25 cellular contexts compared by ENCODE assay signal in genomic region chr4:10034136-10034535, GRCh38. TPM values are rescaled to one million over a fixed set of nuclear protein-coding genes. Genes with fewer than 3 reads are reported as not detected.
DNase-seq lines count a peak whose midpoint lies in the region; ATAC-seq and TF ChIP-seq lines count a peak whose summit lies in the region.
"Had no signal": no experiment of that assay in that cellular context is flagged by ENCODE, and none has a peak within 500 bp of the region (broad histone marks: within the 10 kb centered on the region; RNA-seq: fewer than 3 reads in every experiment).

No MANE protein-coding gene starts in this region.

- no peak for TF ChIP-seq EP300 in stomach (IDR thresholded peaks at IDR 0.05)

- CTCF ChIA-PET in IMR-90 (lab: Yijun Ruan, JAX): no interaction called here

- WGBS in IMR-90 (ENCODE audit: extremely low coverage in 2 of 2, insufficient read length in 1 of 2), 2 experiments: no CpG with 5 or more reads among the region's 10 CpGs
- 79 to 84% (median 83%) methylated on average over 10 of the region's 10 CpGs for WGBS in stomach, 5 donors

- H4K8ac ChIP-seq in IMR-90 (ENCODE audit: low read depth in 2 of 2, low read length in 2 of 2): no peak overlapping the region

- POLR2A ChIA-PET in IMR-90 (lab: Charles Lee; ENCODE audit: unreplicated experiment): no interaction called here

- intact Hi-C loops in IMR-90 (cut with micrococcal nuclease): no loop called here
- intact Hi-C loops in stomach (cut with DNase I; ENCODE audit: low total_unique reads): no loop called here

- H2AFZ ChIP-seq in IMR-90 (replicated peaks; ENCODE audit: low read length, poor library complexity): peak overlapping the region; percentile 34

- H4K91ac ChIP-seq in IMR-90 (ENCODE audit: insufficient read depth, low read depth, low read length): no peak overlapping the region

- H4K20me1 ChIP-seq in IMR-90 (ENCODE audit: insufficient read depth, low read length): no peaks in the 10 kb centered on the region

- peak overlapping the region; percentile 27 for H3K4ac ChIP-seq in IMR-90 (ENCODE audit: low read depth, low read length)

- H3K27ac ChIP-seq in IMR-90 (ENCODE audit: insufficient read depth, low read length) (peak overlapping the region; percentile 85; the same call in 1 of the 2 replicates), stomach (peak overlapping the region in 4 of 5 donors; percentile 66 to 71 (median 70))

- no peak for TF ChIP-seq POLR2A in IMR-90 (IDR thresholded peaks at IDR 0.05; ENCODE audit: low read depth, low read length)
- no peak for TF ChIP-seq POLR2A in stomach (IDR thresholded peaks at IDR 0.05)

- H3K9me3 ChIP-seq in IMR-90 (ENCODE audit: control insufficient read depth, insufficient read depth, low read length): no peaks in the 10 kb centered on the region
- no peaks in the 10 kb centered on the region for H3K9me3 ChIP-seq in stomach
- H3K9me3 ChIP-seq: tibial nerve had no signal

- no peak for TF ChIP-seq RAD21 in IMR-90 (IDR thresholded peaks at IDR 0.05; ENCODE audit: low read length)

- H3K27ac Mint-ChIP-seq in memory B cell: no peak overlapping the region
- H3K27ac Mint-ChIP-seq: activated T-helper 2 cell treated with anti-CD3 and anti-CD28 coated beads, Interferon-gamma antibody, Interleukin-2, Interleukin-4, amounts not matched to agents 10 μg/mL and 5 μg/mL and 100 μg/mL, durations not matched to agents 14 hours and 24 hours and 36 hours; effector memory CD8-positive, alpha-beta T cell; progenitor cell of endocrine pancreas had no signal

- no peaks in the 10 kb centered on the region for H3K9me3 Mint-ChIP-seq in memory B cell
- H3K9me3 Mint-ChIP-seq: activated T-helper 2 cell treated with anti-CD3 and anti-CD28 coated beads, Interferon-gamma antibody, Interleukin-2, Interleukin-4, amounts not matched to agents 10 μg/mL and 5 μg/mL and 100 μg/mL, durations not matched to agents 14 hours and 24 hours and 36 hours; effector memory CD8-positive, alpha-beta T cell; natural killer cell treated with Interleukin-12 subunit alpha and Interleukin-12 subunit beta and Interleukin-15 and Interleukin-18, amount 100 ng/mL, for 72 hours had no signal

- H3K4me3 ChIP-seq in IMR-90 (ENCODE audit: insufficient read depth, low read depth, low read length) (no peak overlapping the region), stomach (no peak overlapping the region)
- H3K4me3 ChIP-seq: skin epidermis, tibial nerve had no signal

- H3K79me1 ChIP-seq in IMR-90 (ENCODE audit: low read depth in 1 of 2, low read length in 2 of 2): no peaks in the 10 kb centered on the region

- peak; percentile 33 for DNase-seq in activated effector memory CD4-positive, alpha-beta T cell treated with anti-CD3 and anti-CD28 coated beads, Interleukin-2, amount 50 U/mL, for 16 hours
- no peak for DNase-seq in activated effector memory CD4-positive, alpha-beta T cell treated with Interleukin-2 at 50 U/mL for 16 hours
- no peak for DNase-seq in IMR-90
- DNase-seq in memory B cell (ENCODE audit: low spot score in 2 of 2): no peak
- no peak for DNase-seq in stomach
- no peak for DNase-seq in occipital lobe (lab: John Stamatoyannopoulos, UW)
- DNase-seq: activated CD4-positive, alpha-beta T cell treated with anti-CD3 and anti-CD28 coated beads, Interleukin-2, amount 50 U/mL, for 4 hours; activated CD8-positive, alpha-beta memory T cell treated with anti-CD3 and anti-CD28 coated beads, Interleukin-2, amount 50 U/mL, for 4 hours; C1 segment of cervical spinal cord; effector memory CD8-positive, alpha-beta T cell; H7; NCI-H1417; NCI-H510A; stimulated activated naive CD4-positive, alpha-beta T cell treated with Interleukin-2 at 50 U/mL for 16 hours had no signal

- H3K27me3 ChIP-seq in IMR-90 (ENCODE audit: control insufficient read depth, insufficient read depth, low read length): no peaks in the 10 kb centered on the region
- H3K27me3 ChIP-seq in stomach: no peaks in the 10 kb centered on the region
- H3K27me3 ChIP-seq: tibial nerve had no signal

- dilution Hi-C loops in IMR-90 (cut with HindIII; ENCODE audit: low sequenced_read_pairs, unreplicated experiment): no loop called here

- peaks cover 7% of the 10 kb centered on the region for H3K9me1 ChIP-seq in IMR-90 (ENCODE audit: insufficient read depth, low read length)

- no peak overlapping the region for H3K56ac ChIP-seq in IMR-90 (ENCODE audit: extremely low read depth, insufficient read depth, low read length)

- H2AK9ac ChIP-seq in IMR-90 (replicated peaks; ENCODE audit: low read depth, low read length, poor library complexity): peak overlapping the region; percentile 2

- peak overlapping the region; percentile 60 for H3K4me3 Mint-ChIP-seq in memory B cell
- H3K4me3 Mint-ChIP-seq: effector memory CD8-positive, alpha-beta T cell had no signal

- H3K4me1 Mint-ChIP-seq in memory B cell: peaks cover 20% of the 10 kb centered on the region

- ATAC-seq in IMR-90 (ENCODE audit: low read depth) (no peak), memory B cell (ENCODE audit: low read depth) (no peak), GM19328 (IDR thresholded peaks at IDR 0.05; ENCODE audit: unreplicated experiment) (no peak), HG02938 (IDR thresholded peaks at IDR 0.05; ENCODE audit: unreplicated experiment) (no peak)
- ATAC-seq: effector memory CD8-positive, alpha-beta T cell; SK-N-SH treated with all-trans-retinoic acid at 6 μM for 48 hours had no signal

- H3K23ac ChIP-seq in IMR-90 (ENCODE audit: low read depth, low read length): no peak overlapping the region

- H3K4me1 ChIP-seq in IMR-90 (ENCODE audit: control insufficient read depth, insufficient read depth, low read length): peaks cover 23% of the 10 kb centered on the region
- H3K4me1 ChIP-seq in stomach: peaks cover 7 to 33% (median 19%) of the 10 kb centered on the region in 4 donors

- H3K18ac ChIP-seq in IMR-90 (ENCODE audit: low read depth, low read length): peak overlapping the region; percentile 39; the same call in 1 of the 2 replicates

- peaks cover 2% of the 10 kb centered on the region for H3K27me3 Mint-ChIP-seq in memory B cell

- TF ChIP-seq CTCF in IMR-90 (conservative IDR thresholded peaks at IDR 0.05; ENCODE audit: low read depth, low read length) (no peak), stomach (IDR thresholded peaks at IDR 0.05) (no peak)

- H3K36me3 ChIP-seq in IMR-90 (ENCODE audit: control insufficient read depth, insufficient read depth, low read length) (no peaks in the 10 kb centered on the region), stomach (no peaks in the 10 kb centered on the region)
- H3K36me3 ChIP-seq: tibial nerve had no signal

- H3K14ac ChIP-seq in IMR-90 (replicated peaks; ENCODE audit: low read depth, low read length): peak overlapping the region; percentile 45; the same call in 1 of the 2 replicates

- no peak overlapping the region for H2BK20ac ChIP-seq in IMR-90 (ENCODE audit: low read depth, low read length)

- H2AK5ac ChIP-seq in IMR-90 (ENCODE audit: low read depth, low read length): peak overlapping the region; percentile 56; the same call in 1 of the 2 replicates

- in situ Hi-C loops in IMR-90 (cut with MboI; ENCODE audit: low sequenced_read_pairs): no loop called here

- H3K4me2 ChIP-seq in IMR-90 (ENCODE audit: low read depth, low read length): no peak overlapping the region

- no peak overlapping the region for H2BK15ac ChIP-seq in IMR-90 (ENCODE audit: low read depth, low read length)

- H4K5ac ChIP-seq in IMR-90 (ENCODE audit: low read depth, low read length): no peak overlapping the region; the same call in 1 of the 2 replicates

- no peak overlapping the region for H2BK5ac ChIP-seq in IMR-90 (ENCODE audit: low read depth, low read length, poor library complexity, severe bottlenecking)

- no peak overlapping the region; the same call in 1 of the 2 replicates for H3K9ac ChIP-seq in IMR-90 (ENCODE audit: low read depth, low read length)

- H2BK120ac ChIP-seq in IMR-90 (ENCODE audit: low read depth, low read length): no peak overlapping the region

- no peaks in the 10 kb centered on the region for H3K36me3 Mint-ChIP-seq in memory B cell
- H3K36me3 Mint-ChIP-seq: natural killer cell treated with Interleukin-12 subunit alpha and Interleukin-12 subunit beta and Interleukin-15 and Interleukin-18, amount 100 ng/mL, for 72 hours had no signal

- BruUV-seq in IMR-90 (replicated peaks; lab: Mats Ljungman, UMichigan): no TSS peak

TF ChIP-seq in IMR-90, 13 proteins besides CTCF, POLR2A, EP300 and RAD21 (continues in another document):
- TF ChIP-seq MAZ (IDR thresholded peaks at IDR 0.05; ENCODE audit: borderline replicate concordance, low read depth, low read length): no peak
- TF ChIP-seq RCOR1 (IDR thresholded peaks at IDR 0.05; ENCODE audit: insufficient replicate concordance, low read length): no peak
- no peak for TF ChIP-seq ELK1 (IDR thresholded peaks at IDR 0.05; ENCODE audit: borderline replicate concordance, low read depth, low read length)
- TF ChIP-seq NFE2L2 (IDR thresholded peaks at IDR 0.05; ENCODE audit: low read depth, low read length): no peak
- no peak for TF ChIP-seq MXI1 (IDR thresholded peaks at IDR 0.05; ENCODE audit: borderline replicate concordance, low read depth, low read length)
- no peak for TF ChIP-seq MAFK (IDR thresholded peaks at IDR 0.05; ENCODE audit: low read depth, low read length)
- no peak for TF ChIP-seq CHD1 (IDR thresholded peaks at IDR 0.05; ENCODE audit: low read depth, low read length)
- TF ChIP-seq BHLHE40 (IDR thresholded peaks at IDR 0.05; ENCODE audit: low read depth, low read length): no peak
- TF ChIP-seq USF2 (IDR thresholded peaks at IDR 0.05; ENCODE audit: low read depth, low read length): no peak

RNA-seq across cellular contexts. Expression of gene SLC2A9, which starts 12.8 kb away (rescaled TPM):
- 0.56 and 0.72 TPM in 2 replicates for total RNA-seq in IMR-90 (2012; rRNA removed)
- polyA plus RNA-seq in IMR-90 (2012; rRNA removed): 1.0 and 2.1 TPM in 2 replicates
- 1.2 and 1.3 TPM in 2 replicates for polyA plus RNA-seq in IMR-90 (2012; cell fraction: cytosol; rRNA removed)
- polyA plus RNA-seq in IMR-90 (2012; cell fraction: nucleus; rRNA removed; ENCODE audit: low replicate concordance): 1.6 and 1.8 TPM in 2 replicates
- 10 to 100 TPM in 1 of 5 donors, 1 to 10 TPM in 4; 2.2 to 35.3 (median 4.5) TPM for total RNA-seq in stomach
- 1 to 10 TPM in 2 of 3 donors, under 1 TPM in 1; 0.61 to 3.0 (median 1.6) TPM for polyA plus RNA-seq in stomach
- 3.1 TPM for total RNA-seq in occipital lobe
- total RNA-seq: A673, G401, H7, RPMI7951 had no signal
